ENCODE assay signal across 16 cellular contexts in genomic region chr10:71280216-71280615, GRCh38. TPM values are rescaled to one million over a fixed set of nuclear protein-coding genes. Genes with fewer than 3 reads are reported as not detected.
DNase-seq lines count a peak whose midpoint lies in the region; ATAC-seq and TF ChIP-seq lines count a peak whose summit lies in the region.
"Had no signal": no experiment of that assay in that cellular context is flagged by ENCODE, and none has a peak within 500 bp of the region (broad histone marks: within the 10 kb centered on the region; RNA-seq: fewer than 3 reads in every experiment).

No MANE protein-coding gene starts in this region.

- H3K9me3 Mint-ChIP-seq in glutamatergic neuron (ENCODE audit: unreplicated experiment) = peaks cover 4% of the 10 kb centered on the region
- H3K9me3 Mint-ChIP-seq: IgD-negative memory B cell had no signal

- H3K9ac ChIP-seq in SK-N-MC (ENCODE audit: insufficient read length) = no peak overlapping the region

- H3K9me3 ChIP-seq in right cardiac atrium (ENCODE audit: control insufficient read depth, low read length) = no peaks in the 10 kb centered on the region
- no peaks in the 10 kb centered on the region for H3K9me3 ChIP-seq in SK-N-MC (ENCODE audit: low read depth, low read length)
- H3K9me3 ChIP-seq: Caco-2 had no signal

- peak overlapping the region; percentile 40 for H3K27ac Mint-ChIP-seq in glutamatergic neuron (ENCODE audit: unreplicated experiment)
- H3K27ac Mint-ChIP-seq: IgD-negative memory B cell had no signal

- peaks cover 11% of the 10 kb centered on the region for H3K27me3 Mint-ChIP-seq in glutamatergic neuron (ENCODE audit: unreplicated experiment)
- H3K27me3 Mint-ChIP-seq: IgD-negative memory B cell had no signal

- no peak overlapping the region for H3K27ac ChIP-seq in right cardiac atrium (ENCODE audit: low read length)
- H3K27ac ChIP-seq in SK-N-MC = peak overlapping the region; percentile 64
- peak overlapping the region; percentile 78 for H3K27ac ChIP-seq in substantia nigra (ENCODE audit: low read depth, low read length, poor library complexity, severe bottlenecking)

- no peaks in the 10 kb centered on the region for H3K27me3 ChIP-seq in right cardiac atrium (ENCODE audit: control insufficient read depth, insufficient read depth)

- intact Hi-C loops in Right ventricle myocardium inferior (cut with DNase I) = no loop called here
- intact Hi-C loops in right cardiac atrium (cut with DNase I) = loop anchor here in 3 of 4 donors (5.0 to 10.0 kb wide), 2 partner anchors 355 to 373 kb away; no protein-coding TSS in a partner anchor

- no peak overlapping the region for H3K4me3 Mint-ChIP-seq in glutamatergic neuron (ENCODE audit: unreplicated experiment)
- H3K4me3 Mint-ChIP-seq: IgD-negative memory B cell had no signal

- H3K4me1 Mint-ChIP-seq in glutamatergic neuron (ENCODE audit: low read depth, unreplicated experiment) = peaks cover 10% of the 10 kb centered on the region
- H3K4me1 Mint-ChIP-seq: IgD-negative memory B cell had no signal

- H3K4me3 ChIP-seq in right cardiac atrium (ENCODE audit: low read length) (no peak overlapping the region), SK-N-MC (no peak overlapping the region)

- H3K36me3 Mint-ChIP-seq in glutamatergic neuron (ENCODE audit: unreplicated experiment) = no peaks in the 10 kb centered on the region
- H3K36me3 Mint-ChIP-seq: IgD-negative memory B cell had no signal

- ATAC-seq in Right ventricle myocardium inferior (no peak), right cardiac atrium (no peak)

- WGBS in right cardiac atrium = 72% methylated on average over 5 of the region's 5 CpGs

- TF ChIP-seq CTCF in glutamatergic neuron (IDR thresholded peaks at IDR 0.05; ENCODE audit: partially characterized antibody, unreplicated experiment) = no peak

- H3K4me1 ChIP-seq in right cardiac atrium (ENCODE audit: control insufficient read depth, insufficient read depth, low read length) = no peaks in the 10 kb centered on the region

- peaks cover 8% of the 10 kb centered on the region; the same call in 1 of the 2 replicates for H3K36me3 ChIP-seq in SK-N-MC (ENCODE audit: insufficient read depth, low read length)

- DNase-seq in Right ventricle myocardium inferior (ENCODE audit: missing footprints) = peak; percentile 25
- DNase-seq in right cardiac atrium = no peak
- no peak for DNase-seq in SK-N-MC (ENCODE audit: low read depth, low spot score)
- DNase-seq in glutamatergic neuron = no peak
- DNase-seq in substantia nigra (lab: John Stamatoyannopoulos, UW) = no peak
- no peak for DNase-seq in stimulated activated naive CD4-positive, alpha-beta T cell (lab: John Stamatoyannopoulos, UW)
- no peak for DNase-seq in NCI-H146 treated with DMSO at 0.1 percent for 48 hours (lab: John Stamatoyannopoulos, UW; ENCODE audit: unreplicated experiment)
- no peak for DNase-seq in NCI-H524 treated with DMSO at 0.1 percent for 48 hours (lab: John Stamatoyannopoulos, UW)
- DNase-seq: Caco-2, DMS153, H7, NCI-H1930, NCI-H2171, NCI-H446 treated with DMSO at 0.1 percent for 48 hours, NCI-H82 had no signal

RNA-seq across cellular contexts. Expression of gene SLC29A3, which starts 38.8 kb away (rescaled TPM):
- total RNA-seq in Right ventricle myocardium inferior = 1.8 TPM
- 1 to 10 TPM; 2.2 to 2.7 (median 2.4) TPM for total RNA-seq in right cardiac atrium
- polyA plus RNA-seq in right cardiac atrium = 1.4 TPM
- total RNA-seq in glutamatergic neuron (ENCODE audit: unreplicated experiment) = 7.8 TPM
